Comparison of ENCODE assay signal across 8 cellular contexts in genomic region chr15:48331796-48332641, GRCh38. TPM values are rescaled to one million over a fixed set of nuclear protein-coding genes. Genes with fewer than 3 reads are reported as not detected.
A peak's percentile ranks its signal among the peaks of the same experiment; 100 is the strongest.
DNase-seq lines count a peak whose midpoint lies in the region; ATAC-seq and TF ChIP-seq lines count a peak whose summit lies in the region.

No MANE protein-coding gene starts in this region.

- peaks cover 5 to 29% (median 12%) of the 10 kb centered on the region in 11 experiments; a peak in 13 of 22 replicates for H4K20me1 ChIP-seq in BLaER1 treated with 17β-estradiol and CSF1 and Interleukin-3, amounts not matched to agents 10 nM and 100 nM

- H3K4me2 ChIP-seq in BLaER1 treated with 17β-estradiol and CSF1 and Interleukin-3, amounts not matched to agents 10 nM and 100 nM: peak overlapping the region; percentile 80 to 99 (median 96)

- intact Hi-C loops in mucosa of descending colon (cut with DNase I, micrococcal nuclease): no loop called here

- peak overlapping the region; percentile 94 for H3K4me3 Mint-ChIP-seq in activated CD8-positive, alpha-beta memory T cell treated with anti-CD3 and anti-CD28 coated beads, Interleukin-2, amount 10 ng/mL, durations not matched to agents 7 days and 5 days
- H3K4me3 Mint-ChIP-seq in endothelial cell (ENCODE audit: unreplicated experiment): peak overlapping the region; percentile 85

- CTCF ChIA-PET in activated CD8-positive, alpha-beta memory T cell treated with anti-CD3 and anti-CD28 coated beads, Interleukin-2, amount 10 ng/mL, durations not matched to agents 7 days and 5 days (lab: Charles Lee): interaction anchor here (0.8 to 1.7 kb wide), 4 partner anchors 8 to 478 kb away, joined by 3 to 6 read pairs (median 5); partner anchors contain the start of gene CEP152

- no peaks in the 10 kb centered on the region for H3K27me3 ChIP-seq in BLaER1 treated with 17β-estradiol and CSF1 and Interleukin-3, amounts not matched to agents 10 nM and 100 nM

- peak; percentile 58 for DNase-seq in NCI-H82 treated with DMSO at 0.1 percent for 48 hours (lab: John Stamatoyannopoulos, UW; ENCODE audit: unreplicated experiment)
- peak; percentile 83 for DNase-seq in activated CD8-positive, alpha-beta memory T cell treated with anti-CD3 and anti-CD28 coated beads, Interleukin-2, amount 10 ng/mL, durations not matched to agents 7 days and 5 days
- DNase-seq in endothelial cell (ENCODE audit: low spot score): peak; percentile 48
- peak; percentile 68 to 81 (median 75) for DNase-seq in mucosa of descending colon
- peak; percentile 34 to 52 for DNase-seq in stimulated activated CD8-positive, alpha-beta memory T cell treated with anti-CD3 and anti-CD28 coated beads, Interleukin-4, amount 100 ng/mL, for 4 hours (ENCODE audit: low read depth in 2 of 2, low spot score in 1 of 2)

- peaks cover 28 to 49% (median 47%) of the 10 kb centered on the region in 10 experiments for H3K4me1 ChIP-seq in BLaER1 treated with 17β-estradiol and CSF1 and Interleukin-3, amounts not matched to agents 10 nM and 100 nM
- H3K4me1 ChIP-seq in mucosa of descending colon (ENCODE audit: low read depth): peaks cover 9% of the 10 kb centered on the region

- H3K27me3 Mint-ChIP-seq in activated CD8-positive, alpha-beta memory T cell treated with anti-CD3 and anti-CD28 coated beads, Interleukin-2, amount 10 ng/mL, durations not matched to agents 7 days and 5 days: no peaks in the 10 kb centered on the region
- H3K27me3 Mint-ChIP-seq in endothelial cell (ENCODE audit: unreplicated experiment): peaks cover 5% of the 10 kb centered on the region

- ATAC-seq in GM19043 (IDR thresholded peaks at IDR 0.05; ENCODE audit: low read depth, unreplicated experiment): peak; percentile 44
- peak; percentile 62 for ATAC-seq in HG03354 (IDR thresholded peaks at IDR 0.05; ENCODE audit: poor library complexity, severe bottlenecking, unreplicated experiment)
- ATAC-seq in activated CD8-positive, alpha-beta memory T cell treated with anti-CD3 and anti-CD28 coated beads, Interleukin-2, amount 10 ng/mL, durations not matched to agents 7 days and 5 days: peak; percentile 63
- ATAC-seq in mucosa of descending colon: peak; percentile 66

- H3K36me3 Mint-ChIP-seq in activated CD8-positive, alpha-beta memory T cell treated with anti-CD3 and anti-CD28 coated beads, Interleukin-2, amount 10 ng/mL, durations not matched to agents 7 days and 5 days: peaks cover 44% of the 10 kb centered on the region
- peaks cover 3% of the 10 kb centered on the region for H3K36me3 Mint-ChIP-seq in endothelial cell (ENCODE audit: low read depth, unreplicated experiment)

- TF ChIP-seq CTCF in endothelial cell (IDR thresholded peaks at IDR 0.05; ENCODE audit: unreplicated experiment) (no peak), mucosa of descending colon (IDR thresholded peaks at IDR 0.05) (no peak)

- no peaks in the 10 kb centered on the region for H3K9me3 ChIP-seq in BLaER1 treated with 17β-estradiol and CSF1 and Interleukin-3, amounts not matched to agents 10 nM and 100 nM (replicated peaks in 1 of 11)
- H3K9me3 ChIP-seq in mucosa of descending colon: no peaks in the 10 kb centered on the region

- no peaks in the 10 kb centered on the region for H3K9me3 Mint-ChIP-seq in activated CD8-positive, alpha-beta memory T cell treated with anti-CD3 and anti-CD28 coated beads, Interleukin-2, amount 10 ng/mL, durations not matched to agents 7 days and 5 days (ENCODE audit: low read depth)
- H3K9me3 Mint-ChIP-seq in endothelial cell (ENCODE audit: unreplicated experiment): no peaks in the 10 kb centered on the region

- peak overlapping the region; percentile 96 for H3K27ac Mint-ChIP-seq in activated CD8-positive, alpha-beta memory T cell treated with anti-CD3 and anti-CD28 coated beads, Interleukin-2, amount 10 ng/mL, durations not matched to agents 7 days and 5 days
- H3K27ac Mint-ChIP-seq in endothelial cell (ENCODE audit: unreplicated experiment): peak overlapping the region; percentile 37

- peak overlapping the region; percentile 95 to 100 (median 99) for H3K27ac ChIP-seq in BLaER1 treated with 17β-estradiol and CSF1 and Interleukin-3, amounts not matched to agents 10 nM and 100 nM

- peak overlapping the region; percentile 73 to 97 (median 89) for H3K4me3 ChIP-seq in BLaER1 treated with 17β-estradiol and CSF1 and Interleukin-3, amounts not matched to agents 10 nM and 100 nM
- H3K4me3 ChIP-seq in mucosa of descending colon: peak overlapping the region; percentile 71

- peaks cover 17 to 45% (median 32%) of the 10 kb centered on the region in 11 experiments; a peak in 21 of 22 replicates for H3K36me3 ChIP-seq in BLaER1 treated with 17β-estradiol and CSF1 and Interleukin-3, amounts not matched to agents 10 nM and 100 nM
- no peaks in the 10 kb centered on the region for H3K36me3 ChIP-seq in mucosa of descending colon (ENCODE audit: low read depth)

- peaks cover 57% of the 10 kb centered on the region for H3K4me1 Mint-ChIP-seq in activated CD8-positive, alpha-beta memory T cell treated with anti-CD3 and anti-CD28 coated beads, Interleukin-2, amount 10 ng/mL, durations not matched to agents 7 days and 5 days
- H3K4me1 Mint-ChIP-seq in endothelial cell (ENCODE audit: unreplicated experiment): peaks cover 8% of the 10 kb centered on the region

- H3K9ac ChIP-seq in BLaER1 treated with 17β-estradiol and CSF1 and Interleukin-3, amounts not matched to agents 10 nM and 100 nM: peak overlapping the region; percentile 93 to 100 (median 99)

RNA-seq across cellular contexts. Expression of gene DUT, which starts 0.8 kb away (rescaled TPM):
- total RNA-seq in activated CD8-positive, alpha-beta memory T cell treated with anti-CD3 and anti-CD28 coated beads, Interleukin-2, amount 10 ng/mL, durations not matched to agents 7 days and 5 days: 100 to 1,000 TPM; 348 to 349 TPM
- total RNA-seq in endothelial cell (ENCODE audit: unreplicated experiment) (71.5 TPM), mucosa of descending colon (10 to 100 TPM; 46.3 to 81.6 (median 69.4) TPM)

Comparison
In these comparisons a context has a peak if more than half of its experiments do, and no peak if none do; other contexts are left out.
1. Peak in every context shown above with its lines: DNase-seq, ATAC-seq, H3K4me3 ChIP-seq and H3K27ac ChIP-seq.